In genomic region chr3:153315781-153316180, GRCh38 we compare ENCODE assay signal across 28 cellular contexts.
DNase-seq lines count a peak whose midpoint lies in the region; ATAC-seq and TF ChIP-seq lines count a peak whose summit lies in the region.
"Had no signal": no experiment of that assay in that cellular context is flagged by ENCODE, and none has a peak within 500 bp of the region (broad histone marks: within the 10 kb centered on the region; RNA-seq: fewer than 3 reads in every experiment).

No MANE protein-coding gene starts in this region.

- CTCF ChIA-PET in AG04449 (lab: Yijun Ruan, JAX): interaction anchor here (0.9 kb wide), 1 partner anchor 10 kb away, joined by 3 read pairs; no protein-coding TSS in a partner anchor

- H3K4me3 ChIP-seq in AG04449 (ENCODE audit: low read depth, low read length) (no peak overlapping the region), astrocyte of the spinal cord (ENCODE audit: low read depth, low read length) (no peak overlapping the region), hepatocyte (no peak overlapping the region), stomach (no peak overlapping the region)
- H3K4me3 ChIP-seq: BLaER1 treated with 17β-estradiol and CSF1 and Interleukin-3, amounts not matched to agents 10 nM and 100 nM; heart right ventricle; right lobe of liver had no signal

- H3K9me3 ChIP-seq in hepatocyte (ENCODE audit: low read depth) (no peaks in the 10 kb centered on the region), stomach (peaks cover 0 to 4% (median 0%) of the 10 kb centered on the region in 4 donors)
- H3K9me3 ChIP-seq: right lobe of liver had no signal

- H3K4me1 ChIP-seq in hepatocyte (ENCODE audit: insufficient read depth): peaks cover 4% of the 10 kb centered on the region
- peaks cover 0 to 6% (median 0%) of the 10 kb centered on the region in 4 donors for H3K4me1 ChIP-seq in stomach
- H3K4me1 ChIP-seq: right lobe of liver had no signal

- H4K20me1 ChIP-seq in hepatocyte (ENCODE audit: insufficient read depth, poor library complexity, severe bottlenecking): no peaks in the 10 kb centered on the region
- H4K20me1 ChIP-seq: BLaER1 treated with 17β-estradiol and CSF1 and Interleukin-3, amounts not matched to agents 10 nM and 100 nM had no signal

- in situ Hi-C loops in astrocyte of the spinal cord (cut with HindIII; ENCODE audit: low sequenced_read_pairs): no loop called here

- POLR2A ChIA-PET in AG04449 (lab: Yijun Ruan, JAX): no interaction called here

- no peaks in the 10 kb centered on the region for H3K9me2 ChIP-seq in hepatocyte (replicated peaks; ENCODE audit: insufficient read depth)

- ATAC-seq in HG02571 (IDR thresholded peaks at IDR 0.05; ENCODE audit: unreplicated experiment): no peak
- ATAC-seq: activated CD4-positive, CD25-positive, alpha-beta regulatory T cell treated with anti-CD3 and anti-CD28 coated beads, Interleukin-2, amount 50 U/mL, for 24 hours; heart right ventricle; right lobe of liver; stimulated activated effector memory CD8-positive, alpha-beta T cell treated with anti-CD3 and anti-CD28 coated beads, Interleukin-12 subunit alpha, Interleukin-12 subunit beta, amount 100 ng/mL, for 72 hours had no signal

- no peak for TF ChIP-seq EP300 in stomach (IDR thresholded peaks at IDR 0.05)

- no peak for TF ChIP-seq CTCF in AG04449 (IDR thresholded peaks at IDR 0.05; ENCODE audit: insufficient read depth, low read length, missing control alignments)
- no peak for TF ChIP-seq CTCF in astrocyte of the spinal cord (IDR thresholded peaks at IDR 0.05; ENCODE audit: low read depth, low read length)
- no peak for TF ChIP-seq CTCF in hepatocyte (IDR thresholded peaks at IDR 0.05; ENCODE audit: poor library complexity)
- no peak for TF ChIP-seq CTCF in stomach (IDR thresholded peaks at IDR 0.05)

- no peak overlapping the region for H3K4me2 ChIP-seq in hepatocyte
- H3K4me2 ChIP-seq: BLaER1 treated with 17β-estradiol and CSF1 and Interleukin-3, amounts not matched to agents 10 nM and 100 nM had no signal

- no peaks in the 10 kb centered on the region for H3K36me3 ChIP-seq in hepatocyte (replicated peaks; ENCODE audit: insufficient read depth, low read depth)
- H3K36me3 ChIP-seq in stomach: no peaks in the 10 kb centered on the region
- H3K36me3 ChIP-seq: BLaER1 treated with 17β-estradiol and CSF1 and Interleukin-3, amounts not matched to agents 10 nM and 100 nM; heart right ventricle; right lobe of liver had no signal

- peak overlapping the region; percentile 41 for H3K27ac ChIP-seq in hepatocyte
- no peak overlapping the region for H3K27ac ChIP-seq in stomach
- H3K27ac ChIP-seq: 22Rv1; BLaER1 treated with 17β-estradiol and CSF1 and Interleukin-3, amounts not matched to agents 10 nM and 100 nM; heart right ventricle; parathyroid adenoma; right lobe of liver had no signal

- no peak for TF ChIP-seq POLR2A in stomach (IDR thresholded peaks at IDR 0.05)

- H3K79me2 ChIP-seq in hepatocyte: no peaks in the 10 kb centered on the region
- H3K79me2 ChIP-seq: parathyroid adenoma had no signal

- no peaks in the 10 kb centered on the region for H3K27me3 ChIP-seq in hepatocyte
- H3K27me3 ChIP-seq in stomach: no peaks in the 10 kb centered on the region
- H3K27me3 ChIP-seq: BLaER1 treated with 17β-estradiol and CSF1 and Interleukin-3, amounts not matched to agents 10 nM and 100 nM; heart right ventricle; right lobe of liver had no signal

- DNase-seq in AG04449 (ENCODE audit: low read depth, low spot score): peak; percentile 68
- peak; percentile 64 for DNase-seq in GM04503 (ENCODE audit: low read depth)
- DNase-seq in astrocyte of the spinal cord (ENCODE audit: low read depth, low spot score): peak; percentile 46
- no peak for DNase-seq in hepatocyte (ENCODE audit: low spot score)
- no peak for DNase-seq in stomach
- no peak for DNase-seq in NCI-H1694 treated with DMSO at 0.1 percent for 48 hours (lab: John Stamatoyannopoulos, UW)
- no peak for DNase-seq in SKM-1 treated with dmso at 0.1 percent for 144 hours (lab: John Stamatoyannopoulos, UW; ENCODE audit: unreplicated experiment)
- DNase-seq: activated CD4-positive, alpha-beta memory T cell treated with anti-CD3 and anti-CD28 coated beads for 36 hours; activated CD8-positive, alpha-beta memory T cell treated with anti-CD3 and anti-CD28 coated beads, Interleukin-2, amount 50 U/mL, for 4 hours; activated naive CD4-positive, alpha-beta T cell treated with anti-CD3 and anti-CD28 coated beads, Interleukin-2, amount 50 U/mL, for 16 hours; caudate nucleus; H9; heart right ventricle; KBM-7; MM.1S; NCI-H1417 treated with DMSO at 0.1 percent for 48 hours; NCI-H2081 treated with DMSO at 0.1 percent for 48 hours; NCI-H226; NCI-H748 treated with DMSO at 0.1 percent for 48 hours; nephron progenitor cell; right lobe of liver; stimulated activated CD4-positive, alpha-beta T cell treated with anti-CD3 and anti-CD28 coated beads, Interleukin-4, amount 100 ng/mL, for 24 hours had no signal

- no peak overlapping the region for H2AFZ ChIP-seq in hepatocyte
- H2AFZ ChIP-seq: parathyroid adenoma had no signal

- intact Hi-C loops in stomach (cut with DNase I; ENCODE audit: low total_unique reads): no loop called here

Comparison
In these comparisons a context has a peak if more than half of its experiments do, and no peak if none do; other contexts are left out.
1. DNase-seq: peak in AG04449 (single experiment), GM04503 (single experiment) and astrocyte of the spinal cord (single experiment); none in hepatocyte (single experiment), stomach (single experiment), NCI-H1694 treated with DMSO at 0.1 percent for 48 hours (single experiment) and SKM-1 treated with dmso at 0.1 percent for 144 hours (single experiment).